ENCODE assay signal across 18 cellular contexts in genomic region chr2:160721089-160722040, GRCh38.
"Had no signal": no experiment of that assay in that cellular context is flagged by ENCODE, and none has a peak within 500 bp of the region (broad histone marks: within the 10 kb centered on the region; RNA-seq: fewer than 3 reads in every experiment).

No MANE protein-coding gene starts in this region.

- ATAC-seq: activated CD8-positive, alpha-beta T cell treated with anti-CD3 and anti-CD28 coated beads, Interleukin-2, amount 10 ng/mL, durations not matched to agents 7 days and 5 days; naive thymus-derived CD8-positive, alpha-beta T cell had no signal

- H3K27ac ChIP-seq: epithelial cell of prostate, left ventricle myocardium inferior, neural progenitor cell, thyroid gland, WERI-Rb-1 had no signal

- H3K4me1 ChIP-seq: left ventricle myocardium inferior, thyroid gland had no signal

- H3K36me3 ChIP-seq: left ventricle myocardium inferior, neural progenitor cell, thyroid gland, WERI-Rb-1 had no signal

- H3K4me3 ChIP-seq: left ventricle myocardium inferior, neural progenitor cell, thyroid gland had no signal

- H3K9ac ChIP-seq: neural progenitor cell had no signal

- H3K27me3 ChIP-seq: neural progenitor cell, thyroid gland had no signal

- H3K9me3 ChIP-seq: thyroid gland had no signal

- DNase-seq: activated CD4-positive, alpha-beta T cell treated with anti-CD3 and anti-CD28 coated beads for 1 hour; activated CD4-positive, alpha-beta T cell treated with anti-CD3 and anti-CD28 coated beads, Interleukin-2, amount 50 U/mL, for 1 hour; activated CD8-positive, alpha-beta T cell treated with anti-CD3 and anti-CD28 coated beads, Interleukin-2, amount 10 ng/mL, durations not matched to agents 7 days and 5 days; activated gamma-delta T cell treated with Interleukin-2 at 50 U/mL for 16 hours; activated T-cell treated with anti-CD3 and anti-CD28 coated beads, Interleukin-2, amount 50 U/mL, for 1 hour; foreskin melanocyte; glutamatergic neuron; hippocampal formation; left ventricle myocardium inferior; naive thymus-derived CD8-positive, alpha-beta T cell; retina; stimulated activated CD4-positive, alpha-beta T cell treated with anti-CD3 and anti-CD28 coated beads, Interleukin-12 subunit alpha, Interleukin-12 subunit beta, amount 100 ng/mL, for 4 hours; substantia nigra; T-helper 2 cell; thyroid gland; WERI-Rb-1 had no signal
